16 cellular contexts compared by ENCODE assay signal in genomic region chr1:160759740-160760139, GRCh38. TPM values are rescaled to one million over a fixed set of nuclear protein-coding genes. Genes with fewer than 3 reads are reported as not detected.
DNase-seq lines count a peak whose midpoint lies in the region; ATAC-seq and TF ChIP-seq lines count a peak whose summit lies in the region.
"Had no signal": no experiment of that assay in that cellular context is flagged by ENCODE, and none has a peak within 500 bp of the region (broad histone marks: within the 10 kb centered on the region; RNA-seq: fewer than 3 reads in every experiment).

No MANE protein-coding gene starts in this region.

- H3K9me3 ChIP-seq in trophoblast cell (ENCODE audit: insufficient read depth, low read depth, low read length) (no peaks in the 10 kb centered on the region), testis (no peaks in the 10 kb centered on the region)
- H3K9me3 ChIP-seq: BE2C had no signal

- H3K4ac ChIP-seq in trophoblast cell (ENCODE audit: low read depth, low read length), result no peak overlapping the region

- no peaks in the 10 kb centered on the region for H3K36me3 ChIP-seq in trophoblast cell (ENCODE audit: control insufficient read depth in 1 of 2, insufficient read depth in 2 of 2, low read length in 2 of 2)
- no peaks in the 10 kb centered on the region for H3K36me3 ChIP-seq in testis (ENCODE audit: low read depth, missing control alignments)
- H3K36me3 ChIP-seq: BE2C had no signal

- H3K4me2 ChIP-seq in trophoblast cell (ENCODE audit: low read length), result no peak overlapping the region
- H3K4me2 ChIP-seq: GM23338 had no signal

- peak overlapping the region; percentile 93 for H3K27ac Mint-ChIP-seq in natural killer cell treated with Interleukin-12 subunit alpha and Interleukin-12 subunit beta and Interleukin-15 and Interleukin-18, amount 100 ng/mL, for 72 hours
- H3K27ac Mint-ChIP-seq in natural killer cell (no peak overlapping the region), immature natural killer cell (peak overlapping the region in 4 of 6 donors; percentile 60 to 82 (median 67))
- H3K27ac Mint-ChIP-seq: GM23338 had no signal

- no peak overlapping the region for H3K14ac ChIP-seq in trophoblast cell (ENCODE audit: low read length)

- H3K9me3 Mint-ChIP-seq in natural killer cell treated with Interleukin-12 subunit alpha and Interleukin-12 subunit beta and Interleukin-15 and Interleukin-18, amount 100 ng/mL, for 72 hours, result peaks cover 15% of the 10 kb centered on the region
- peaks cover 3 to 6% of the 10 kb centered on the region in 2 donors for H3K9me3 Mint-ChIP-seq in natural killer cell
- peaks cover 0 to 3% (median 0%) of the 10 kb centered on the region in 6 donors for H3K9me3 Mint-ChIP-seq in immature natural killer cell
- H3K9me3 Mint-ChIP-seq: GM23338 had no signal

- no peak overlapping the region for H3K4me3 ChIP-seq in trophoblast cell (ENCODE audit: low read depth, low read length)
- no peak overlapping the region for H3K4me3 ChIP-seq in testis
- H3K4me3 ChIP-seq: GM23338 had no signal

- no peak overlapping the region for H3K4me3 Mint-ChIP-seq in natural killer cell treated with Interleukin-12 subunit alpha and Interleukin-12 subunit beta and Interleukin-15 and Interleukin-18, amount 100 ng/mL, for 72 hours
- H3K4me3 Mint-ChIP-seq in natural killer cell (no peak overlapping the region), immature natural killer cell (no peak overlapping the region)
- H3K4me3 Mint-ChIP-seq: CD4-positive, CD25-positive, alpha-beta regulatory T cell; GM23338 had no signal

- H3K27ac ChIP-seq in trophoblast cell (ENCODE audit: low read depth, low read length) (no peak overlapping the region), testis (no peak overlapping the region)
- H3K27ac ChIP-seq: HL-60 had no signal

- no peak overlapping the region for H4K91ac ChIP-seq in trophoblast cell (ENCODE audit: low read depth, low read length)

- H3K18ac ChIP-seq in trophoblast cell (ENCODE audit: low read length), result no peak overlapping the region

- H4K12ac ChIP-seq in trophoblast cell (ENCODE audit: low read depth, low read length), result no peak overlapping the region

- no peak for DNase-seq in natural killer cell treated with Interleukin-12 subunit alpha and Interleukin-12 subunit beta and Interleukin-15 and Interleukin-18, amount 100 ng/mL, for 72 hours (ENCODE audit: low spot score)
- no peak for DNase-seq in natural killer cell
- no peak for DNase-seq in immature natural killer cell
- peak; percentile 71 to 87 for DNase-seq in trophoblast cell
- no peak for DNase-seq in NK-92 (lab: John Stamatoyannopoulos, UW; ENCODE audit: unreplicated experiment)
- no peak for DNase-seq in testis
- DNase-seq: ACHN; BE2C; C1 segment of cervical spinal cord; Caco-2; CD4-positive, CD25-positive, alpha-beta regulatory T cell; HCEC 1CT; IMR-90 had no signal

- H2BK12ac ChIP-seq in trophoblast cell (ENCODE audit: low read length), result no peak overlapping the region

- H3K23ac ChIP-seq in trophoblast cell (ENCODE audit: low read length), result no peak overlapping the region

- intact Hi-C loops in natural killer cell (cut with micrococcal nuclease) (loop anchor here (5.0 to 10.0 kb wide), 2 partner anchors 38 to 785 kb away; partner anchors contain the start of genes FCGR3A and LY9), testis (cut with DNase I; ENCODE audit: low total_unique reads) (no loop called here)

- TF ChIP-seq POLR2A in testis (IDR thresholded peaks at IDR 0.05), result no peak

- H3K27me3 Mint-ChIP-seq in natural killer cell treated with Interleukin-12 subunit alpha and Interleukin-12 subunit beta and Interleukin-15 and Interleukin-18, amount 100 ng/mL, for 72 hours, result no peaks in the 10 kb centered on the region
- no peaks in the 10 kb centered on the region for H3K27me3 Mint-ChIP-seq in natural killer cell (ENCODE audit: low read depth in 2 of 2)
- H3K27me3 Mint-ChIP-seq in immature natural killer cell (ENCODE audit: low read depth in 3 of 3), result peaks cover 0 to 9% (median 5%) of the 10 kb centered on the region in 3 donors
- H3K27me3 Mint-ChIP-seq: CD4-positive, CD25-positive, alpha-beta regulatory T cell had no signal

- H3K79me2 ChIP-seq in trophoblast cell (ENCODE audit: control insufficient read depth, insufficient read depth, low read length, poor library complexity), result no peaks in the 10 kb centered on the region

- no peak for TF ChIP-seq CTCF in natural killer cell (IDR thresholded peaks at IDR 0.05)
- TF ChIP-seq CTCF in testis (IDR thresholded peaks at IDR 0.05), result no peak

- no peak overlapping the region for H3K9ac ChIP-seq in trophoblast cell (ENCODE audit: low read length)

- ATAC-seq in natural killer cell treated with Interleukin-12 subunit alpha and Interleukin-12 subunit beta and Interleukin-15 and Interleukin-18, amount 100 ng/mL, for 72 hours, result no peak
- no peak for ATAC-seq in natural killer cell
- ATAC-seq: GM23338 had no signal

- no peak overlapping the region for H2AFZ ChIP-seq in trophoblast cell (ENCODE audit: insufficient read depth, low read length, poor library complexity)
- H2AFZ ChIP-seq: GM23338 had no signal

- H2BK5ac ChIP-seq in trophoblast cell (ENCODE audit: low read depth, low read length, poor library complexity), result no peak overlapping the region

- H2AK5ac ChIP-seq in trophoblast cell (ENCODE audit: low read length), result no peak overlapping the region

- H3K4me1 ChIP-seq in trophoblast cell (ENCODE audit: control insufficient read depth in 1 of 2, insufficient read depth in 2 of 2, low read length in 2 of 2) (peaks cover 0 to 3% of the 10 kb centered on the region in 2 experiments), testis (no peaks in the 10 kb centered on the region)
- H3K4me1 ChIP-seq: BE2C, Caco-2 had no signal

- H3K79me1 ChIP-seq in trophoblast cell (ENCODE audit: low read length), result peaks cover 1% of the 10 kb centered on the region

- H3K27me3 ChIP-seq in trophoblast cell (ENCODE audit: insufficient read depth, low read length), result no peaks in the 10 kb centered on the region
- H3K27me3 ChIP-seq in testis, result no peaks in the 10 kb centered on the region
- H3K27me3 ChIP-seq: BE2C had no signal

- H2BK120ac ChIP-seq in trophoblast cell (ENCODE audit: insufficient read depth, low read length, poor library complexity), result no peak overlapping the region

- peaks cover 31% of the 10 kb centered on the region for H3K36me3 Mint-ChIP-seq in natural killer cell treated with Interleukin-12 subunit alpha and Interleukin-12 subunit beta and Interleukin-15 and Interleukin-18, amount 100 ng/mL, for 72 hours
- H3K36me3 Mint-ChIP-seq in natural killer cell (no peaks in the 10 kb centered on the region), immature natural killer cell (peaks cover 0 to 8% (median 6%) of the 10 kb centered on the region in 3 donors)
- H3K36me3 Mint-ChIP-seq: CD4-positive, CD25-positive, alpha-beta regulatory T cell had no signal

- H4K8ac ChIP-seq in trophoblast cell (ENCODE audit: low read depth, low read length), result no peak overlapping the region

- peaks cover 73 to 75% of the 10 kb centered on the region in 2 donors for H3K4me1 Mint-ChIP-seq in natural killer cell treated with Interleukin-12 subunit alpha and Interleukin-12 subunit beta and Interleukin-15 and Interleukin-18, amount 100 ng/mL, for 72 hours (ENCODE audit: low read depth in 2 of 2)
- H3K4me1 Mint-ChIP-seq in natural killer cell (peaks cover 48 to 49% of the 10 kb centered on the region in 2 donors), immature natural killer cell (peaks cover 56 to 75% of the 10 kb centered on the region in 2 donors)
- H3K4me1 Mint-ChIP-seq: CD4-positive, CD25-positive, alpha-beta regulatory T cell; GM23338 had no signal

RNA-seq across cellular contexts. Expression of gene SLAMF7, which starts 20.7 kb away (rescaled TPM):
- total RNA-seq in natural killer cell treated with Interleukin-12 subunit alpha and Interleukin-12 subunit beta and Interleukin-15 and Interleukin-18, amount 100 ng/mL, for 72 hours, result 1,000 to 10,000 TPM in 1 of 2 donors, 100 to 1,000 TPM in 1; 677 to 1,669 TPM
- total RNA-seq in natural killer cell, result 100 to 1,000 TPM; 191 to 301 (median 227) TPM
- polyA plus RNA-seq in immature natural killer cell, result 100 to 1,000 TPM; 316 to 379 (median 359) TPM
- 0.12 and 0.15 TPM in 2 replicates for polyA plus RNA-seq in trophoblast cell (2013)
- under 1 TPM in 1 of 2 donors, not detected in 1; 0.68 TPM for total RNA-seq in testis
- 5.1 TPM for polyA plus RNA-seq in testis (ENCODE audit: insufficient read depth, low read depth, low replicate concordance)
- total RNA-seq: Caco-2, GM23338, IMR-90 had no signal
- polyA plus RNA-seq: IMR-90 had no signal

RNA-seq across cellular contexts. Expression of gene LY9, which starts 36.2 kb away (rescaled TPM):
- 1 to 10 TPM in 1 of 2 donors, under 1 TPM in 1; 0.92 to 1.2 TPM for total RNA-seq in natural killer cell treated with Interleukin-12 subunit alpha and Interleukin-12 subunit beta and Interleukin-15 and Interleukin-18, amount 100 ng/mL, for 72 hours
- total RNA-seq in natural killer cell (10 to 100 TPM; 30.3 to 47.1 (median 34.4) TPM), testis (under 1 TPM in 1 of 2 donors, not detected in 1; 0.68 TPM)
- polyA plus RNA-seq in immature natural killer cell (10 to 100 TPM; 46.1 to 68.2 (median 57.2) TPM), testis (ENCODE audit: insufficient read depth, low read depth, low replicate concordance) (0.71 TPM)
- polyA plus RNA-seq in trophoblast cell (2013), result 0.22 and 0.26 TPM in 2 replicates
- total RNA-seq: Caco-2, GM23338, HT1080, IMR-90 had no signal
- polyA plus RNA-seq: GM23338, IMR-90 had no signal

RNA-seq across cellular contexts. Expression of gene CD48, which starts 48.1 kb away (rescaled TPM):
- 100 to 1,000 TPM; 434 to 816 TPM for total RNA-seq in natural killer cell treated with Interleukin-12 subunit alpha and Interleukin-12 subunit beta and Interleukin-15 and Interleukin-18, amount 100 ng/mL, for 72 hours
- total RNA-seq in natural killer cell (100 to 1,000 TPM; 213 to 249 (median 223) TPM), testis (1 to 10 TPM in 1 of 2 donors, under 1 TPM in 1; 0.63 to 1.4 TPM)
- polyA plus RNA-seq in immature natural killer cell (100 to 1,000 TPM; 202 to 229 (median 205) TPM), testis (ENCODE audit: insufficient read depth, low read depth, low replicate concordance) (6.1 TPM)
- not detected in 2 replicates for polyA plus RNA-seq in trophoblast cell (2013)
- total RNA-seq: Caco-2, HT1080, IMR-90 had no signal
- polyA plus RNA-seq: IMR-90 had no signal

Comparison
In these comparisons a context has a peak if more than half of its experiments do, and no peak if none do; other contexts are left out.
1. H3K27ac Mint-ChIP-seq: peak in natural killer cell treated with Interleukin-12 subunit alpha and Interleukin-12 subunit beta and Interleukin-15 and Interleukin-18, amount 100 ng/mL, for 72 hours (2 of 2) and immature natural killer cell (4 of 6); none in natural killer cell (0 of 2).
2. RNA of gene LY9, which starts 36.2 kb away (total RNA-seq): 30.3 to 47.1 TPM in natural killer cell; 0.92 to 1.2 TPM in natural killer cell treated with Interleukin-12 subunit alpha and Interleukin-12 subunit beta and Interleukin-15 and Interleukin-18, amount 100 ng/mL, for 72 hours and 0.68 TPM in testis; every median in the first group is over 10 times any median in the second.
3. DNase-seq: peak in trophoblast cell (2 of 2); none in natural killer cell treated with Interleukin-12 subunit alpha and Interleukin-12 subunit beta and Interleukin-15 and Interleukin-18, amount 100 ng/mL, for 72 hours (single experiment), natural killer cell (single experiment), immature natural killer cell (0 of 3), NK-92 (single experiment) and testis (single experiment).
4. RNA of gene SLAMF7, which starts 20.7 kb away (total RNA-seq): 677 to 1,669 TPM in natural killer cell treated with Interleukin-12 subunit alpha and Interleukin-12 subunit beta and Interleukin-15 and Interleukin-18, amount 100 ng/mL, for 72 hours and 191 to 301 TPM in natural killer cell; 0.68 TPM in testis; every median in the first group is over 100 times any median in the second.
5. RNA of gene CD48, which starts 48.1 kb away (total RNA-seq): 434 to 816 TPM in natural killer cell treated with Interleukin-12 subunit alpha and Interleukin-12 subunit beta and Interleukin-15 and Interleukin-18, amount 100 ng/mL, for 72 hours and 213 to 249 TPM in natural killer cell; 0.63 to 1.4 TPM in testis; every median in the first group is over 10 times any median in the second.